ENCODE assay signal across 1 cellular context in genomic region chr4:70901984-70902576, GRCh38.
TF ChIP-seq lines count a peak whose summit lies in the region.

MOB1B (plus strand) TSS chr4:70902369; CDS start chr4:70902537, 168 bp downstream.

TF ChIP-seq in K562, 482 proteins besides CTCF, POLR2A, EP300 and RAD21 (continued from another document and continues in another):
- TF ChIP-seq MGA (IDR thresholded peaks at IDR 0.05) = peak; percentile 57
- TF ChIP-seq HDGF (IDR thresholded peaks at IDR 0.05) = peak; percentile 18; the same call in 1 of the 2 replicates
- no peak for TF ChIP-seq ZNF282 (CRISPR knock-in tag; IDR thresholded peaks at IDR 0.05)
- no peak for TF ChIP-seq CBFB (CRISPR knock-in tag; IDR thresholded peaks at IDR 0.05)
- TF ChIP-seq ZNF395 (CRISPR knock-in tag; IDR thresholded peaks at IDR 0.05) = no peak
- no peak for TF ChIP-seq SETDB1 (IDR thresholded peaks at IDR 0.05; ENCODE audit: low read length)
- no peak for TF ChIP-seq ZNF212 (CRISPR knock-in tag; IDR thresholded peaks at IDR 0.05)
- TF ChIP-seq PHTF2 (CRISPR knock-in tag; IDR thresholded peaks at IDR 0.05) = no peak
- TF ChIP-seq THRB (CRISPR knock-in tag; conservative IDR thresholded peaks at IDR 0.05) = no peak
- TF ChIP-seq POLR2AphosphoS5 (IDR thresholded peaks at IDR 0.05; ENCODE audit: control insufficient read depth, insufficient read depth, low read depth, low read length) = peak; percentile 79
- no peak; the same call in 1 of the 2 replicates for TF ChIP-seq ATF7 (IDR thresholded peaks at IDR 0.05)
- no peak for TF ChIP-seq TAF15 (IDR thresholded peaks at IDR 0.05; ENCODE audit: low read depth, low read length)
- no peak for TF ChIP-seq ZNF146 (CRISPR knock-in tag; IDR thresholded peaks at IDR 0.05; ENCODE audit: unreplicated experiment)
- no peak for TF ChIP-seq SNRNP70 (optimal IDR thresholded peaks at IDR 0.05; ENCODE audit: low read depth, low read length)
- no peak for TF ChIP-seq FUS (optimal IDR thresholded peaks at IDR 0.05; ENCODE audit: low read depth, low read length)
- TF ChIP-seq HSF4 (CRISPR knock-in tag; IDR thresholded peaks at IDR 0.05; ENCODE audit: borderline replicate concordance) = no peak
- TF ChIP-seq KDM5B (IDR thresholded peaks at IDR 0.05; ENCODE audit: insufficient replicate concordance, low read depth, low read length) = peak; percentile 70
- TF ChIP-seq ZNF699 (CRISPR knock-in tag; IDR thresholded peaks at IDR 0.05; ENCODE audit: insufficient replicate concordance) = no peak
- no peak for TF ChIP-seq CREB3 (tag; conservative IDR thresholded peaks at IDR 0.05; ENCODE audit: low read depth)
- TF ChIP-seq NBN (IDR thresholded peaks at IDR 0.05; ENCODE audit: low read depth) = no peak
- TF ChIP-seq ZBTB43 (CRISPR knock-in tag; IDR thresholded peaks at IDR 0.05) = no peak
- no peak for TF ChIP-seq KLF1 (tag; IDR thresholded peaks at IDR 0.05)
- TF ChIP-seq DPF2 (IDR thresholded peaks at IDR 0.05) = no peak
- TF ChIP-seq ZBTB12 (CRISPR knock-in tag; IDR thresholded peaks at IDR 0.05) = no peak
- peak; percentile 75 for TF ChIP-seq EGR1 (conservative IDR thresholded peaks at IDR 0.05)
- TF ChIP-seq ZNF121 (CRISPR knock-in tag; conservative IDR thresholded peaks at IDR 0.05) = no peak
- TF ChIP-seq ILF3 (IDR thresholded peaks at IDR 0.05; ENCODE audit: borderline replicate concordance) = no peak
- no peak for TF ChIP-seq ZNF280B (CRISPR knock-in tag; IDR thresholded peaks at IDR 0.05)
- TF ChIP-seq DNMT1 (IDR thresholded peaks at IDR 0.05) = no peak
- no peak for TF ChIP-seq ZNF165 (CRISPR knock-in tag; IDR thresholded peaks at IDR 0.05; ENCODE audit: borderline replicate concordance)
- TF ChIP-seq FOXJ3 (CRISPR knock-in tag; IDR thresholded peaks at IDR 0.05) = no peak
- peak; percentile 61 for TF ChIP-seq POLR2H (tag; IDR thresholded peaks at IDR 0.05; ENCODE audit: low read depth)
- TF ChIP-seq AFF1 (IDR thresholded peaks at IDR 0.05; ENCODE audit: low read depth in 1 of 2, partially characterized antibody in 2 of 2) = no peak
- no peak for TF ChIP-seq MLX (CRISPR knock-in tag; conservative IDR thresholded peaks at IDR 0.05)
- TF ChIP-seq JUN (IDR thresholded peaks at IDR 0.05; ENCODE audit: borderline replicate concordance, low read depth, low read length) = no peak
- TF ChIP-seq JUN (CRISPR knock-in tag; IDR thresholded peaks at IDR 0.05; ENCODE audit: borderline replicate concordance) = no peak
